Comparison of ENCODE assay signal across 28 cellular contexts in genomic region chr11:79296113-79296512, GRCh38.
"Had no signal": no experiment of that assay in that cellular context is flagged by ENCODE, and none has a peak within 500 bp of the region (broad histone marks: within the 10 kb centered on the region; RNA-seq: fewer than 3 reads in every experiment).

No MANE protein-coding gene starts in this region.

- ATAC-seq: effector memory CD8-positive, alpha-beta T cell; gastroesophageal sphincter; left lung; lower lobe of right lung; natural killer cell; right lobe of liver; stimulated activated naive CD8-positive, alpha-beta T cell treated with anti-CD3 and anti-CD28 coated beads, Interleukin-15, Interleukin-2, amounts not matched to agents 100 U/mL and 50 U/mL, for 24 hours had no signal

- H3K4me3 Mint-ChIP-seq: activated naive CD4-positive, alpha-beta T cell treated with anti-CD3 and anti-CD28 coated beads for 36 hours; activated naive CD8-positive, alpha-beta T cell treated with anti-CD3 and anti-CD28 coated beads for 36 hours; brain; effector memory CD8-positive, alpha-beta T cell; immature natural killer cell; natural killer cell had no signal

- DNase-seq: activated CD4-positive, alpha-beta T cell treated with anti-CD3 and anti-CD28 coated beads for 4 hours; activated CD4-positive, alpha-beta T cell treated with anti-CD3 and anti-CD28 coated beads, Interleukin-2, amount 50 U/mL, for 4 hours; activated CD4-positive, CD25-positive, alpha-beta regulatory T cell; activated effector memory CD4-positive, alpha-beta T cell treated with anti-CD3 and anti-CD28 coated beads, Interleukin-2, amount 50 U/mL, for 16 hours; activated naive CD4-positive, alpha-beta T cell treated with anti-CD3 and anti-CD28 coated beads for 36 hours; activated naive CD8-positive, alpha-beta T cell treated with anti-CD3 and anti-CD28 coated beads for 36 hours; dorsolateral prefrontal cortex; effector memory CD8-positive, alpha-beta T cell; immature natural killer cell; kidney glomerular epithelial cell; left lung; lower lobe of right lung; mesenchymal stem cell; natural killer cell; posterior cingulate gyrus; right lobe of liver; stimulated activated CD4-positive, alpha-beta T cell treated with anti-CD3 and anti-CD28 coated beads, Interleukin-4, amount 100 ng/mL, for 1 hour; stimulated activated naive CD8-positive, alpha-beta T cell treated with anti-CD3 and anti-CD28 coated beads, Interleukin-15, Interleukin-2, amounts not matched to agents 100 U/mL and 50 U/mL, for 24 hours; T-helper 2 cell; testis; transverse colon; uterus had no signal

- H3K9me3 Mint-ChIP-seq: activated naive CD4-positive, alpha-beta T cell treated with anti-CD3 and anti-CD28 coated beads for 36 hours; activated naive CD8-positive, alpha-beta T cell treated with anti-CD3 and anti-CD28 coated beads for 36 hours; brain had no signal

- H3K36me3 ChIP-seq: ascending aorta, cardiac muscle cell, gastroesophageal sphincter, left lung, lower lobe of right lung, right lobe of liver, transverse colon, uterus had no signal

- H3K36me3 Mint-ChIP-seq: activated naive CD8-positive, alpha-beta T cell treated with anti-CD3 and anti-CD28 coated beads for 36 hours; immature natural killer cell; natural killer cell had no signal

- H3K4me1 Mint-ChIP-seq: activated naive CD8-positive, alpha-beta T cell treated with anti-CD3 and anti-CD28 coated beads for 36 hours; immature natural killer cell; natural killer cell had no signal

- H3K4me2 ChIP-seq: hepatocyte had no signal

- H3K4me3 ChIP-seq: ascending aorta, cardiac muscle cell, coronary artery, dorsolateral prefrontal cortex, gastroesophageal sphincter, hepatocyte, left lung, lower lobe of right lung, right lobe of liver, testis, transverse colon, uterus had no signal

- H3K27me3 ChIP-seq: ascending aorta, cardiac muscle cell, gastroesophageal sphincter, hepatocyte, left lung, right lobe of liver, testis, transverse colon, uterus had no signal

- H3K27ac Mint-ChIP-seq: activated naive CD4-positive, alpha-beta T cell treated with anti-CD3 and anti-CD28 coated beads for 36 hours; activated naive CD8-positive, alpha-beta T cell treated with anti-CD3 and anti-CD28 coated beads for 36 hours; effector memory CD8-positive, alpha-beta T cell; immature natural killer cell; natural killer cell had no signal

- H2AFZ ChIP-seq: hepatocyte had no signal

- H3K27me3 Mint-ChIP-seq: activated naive CD8-positive, alpha-beta T cell treated with anti-CD3 and anti-CD28 coated beads for 36 hours; effector memory CD8-positive, alpha-beta T cell had no signal

- H3K9me3 ChIP-seq: ascending aorta, gastroesophageal sphincter, left lung, lower lobe of right lung, right lobe of liver, testis, transverse colon, uterus had no signal

- H3K27ac ChIP-seq: ascending aorta, cardiac muscle cell, coronary artery, dorsolateral prefrontal cortex, gastroesophageal sphincter, hepatocyte, left lung, lower lobe of right lung, right lobe of liver, testis, transverse colon, uterus had no signal

- H3K4me1 ChIP-seq: ascending aorta, gastroesophageal sphincter, left lung, lower lobe of right lung, right lobe of liver, testis, transverse colon, uterus had no signal
